ENCODE assay signal across 34 cellular contexts in genomic region chr3:155285936-155286335, GRCh38. TPM values are rescaled to one million over a fixed set of nuclear protein-coding genes. Genes with fewer than 3 reads are reported as not detected.
"Had no signal": no experiment of that assay in that cellular context is flagged by ENCODE, and none has a peak within 500 bp of the region (broad histone marks: within the 10 kb centered on the region; RNA-seq: fewer than 3 reads in every experiment).

No MANE protein-coding gene starts in this region.

- H3K9me3 Mint-ChIP-seq: natural killer cell; neural progenitor cell; stimulated activated memory B cell treated with anti-CD40 and anti-IgM and Interleukin-4, amounts not matched to agents 10 μg/mL and 1 μg/mL and 100 μg/mL, for 72 hours; stimulated activated naive CD8-positive, alpha-beta T cell treated with anti-CD3 and anti-CD28 coated beads, Interleukin-15, amount 100 ng/mL, for 72 hours had no signal

- H3K4me3 Mint-ChIP-seq: natural killer cell; nephron; neural progenitor cell; stimulated activated memory B cell treated with anti-CD40 and anti-IgM and Interleukin-4, amounts not matched to agents 10 μg/mL and 1 μg/mL and 100 μg/mL, for 72 hours; stimulated activated naive CD8-positive, alpha-beta T cell treated with anti-CD3 and anti-CD28 coated beads, Interleukin-15, amount 100 ng/mL, for 72 hours; type B pancreatic cell had no signal

- H3K27me3 ChIP-seq: neural progenitor cell, ovary, spleen, suprapubic skin, testis, tibial artery, transverse colon, upper lobe of right lung, uterus had no signal

- ATAC-seq: natural killer cell; right cardiac atrium; sciatic nerve; stimulated activated memory B cell treated with anti-CD40 and anti-IgM and Interleukin-4, amounts not matched to agents 10 μg/mL and 1 μg/mL and 100 μg/mL, for 72 hours; stimulated activated naive CD8-positive, alpha-beta T cell treated with anti-CD3 and anti-CD28 coated beads, Interleukin-15, amount 100 ng/mL, for 72 hours; stimulated activated naive CD8-positive, alpha-beta T cell treated with anti-CD3 and anti-CD28 coated beads, Interleukin-15, Interleukin-2, amounts not matched to agents 100 U/mL and 50 U/mL, for 24 hours; upper lobe of right lung had no signal

- H3K4me1 ChIP-seq: neural progenitor cell, spleen, suprapubic skin, testis, tibial artery, transverse colon, upper lobe of right lung, uterus had no signal

- H3K4me3 ChIP-seq: neural progenitor cell, ovary, psoas muscle, skin epidermis, smooth muscle cell, spleen, suprapubic skin, testis, tibial artery, transverse colon, upper lobe of right lung, uterus had no signal

- H3K27ac ChIP-seq: neural progenitor cell, ovary, parathyroid adenoma, skin epidermis, spleen, suprapubic skin, testis, tibial artery, transverse colon, upper lobe of right lung, uterus had no signal

- H3K36me3 ChIP-seq: neural progenitor cell, ovary, spleen, suprapubic skin, tibial artery, transverse colon, upper lobe of right lung, uterus had no signal

- H3K36me3 Mint-ChIP-seq: natural killer cell; neural progenitor cell; stimulated activated memory B cell treated with anti-CD40 and anti-IgM and Interleukin-4, amounts not matched to agents 10 μg/mL and 1 μg/mL and 100 μg/mL, for 72 hours; type B pancreatic cell had no signal

- H3K27ac Mint-ChIP-seq: natural killer cell; neural progenitor cell; progenitor cell of endocrine pancreas; stimulated activated memory B cell treated with anti-CD40 and anti-IgM and Interleukin-4, amounts not matched to agents 10 μg/mL and 1 μg/mL and 100 μg/mL, for 72 hours; stimulated activated naive CD8-positive, alpha-beta T cell treated with anti-CD3 and anti-CD28 coated beads, Interleukin-15, amount 100 ng/mL, for 72 hours; type B pancreatic cell had no signal

- H3K79me2 ChIP-seq: parathyroid adenoma had no signal

- DNase-seq: natural killer cell; occipital lobe; ovary; posterior cingulate gyrus; psoas muscle; right cardiac atrium; spleen; stimulated activated CD4-positive, alpha-beta T cell treated with anti-CD3 and anti-CD28 coated beads, Interleukin-12 subunit alpha, Interleukin-12 subunit beta, amount 100 ng/mL, for 4 hours; stimulated activated CD4-positive, alpha-beta T cell treated with anti-CD3 and anti-CD28 coated beads, Interleukin-1b, Interleukin-23, amount 100 ng/mL, for 48 hours; stimulated activated CD4-positive, alpha-beta T cell treated with anti-CD3 and anti-CD28 coated beads, Interleukin-4, amount 100 ng/mL, for 1 hour; stimulated activated CD4-positive, alpha-beta T cell treated with anti-CD3 and anti-CD28 coated beads, Interleukin-4, amount 100 ng/mL, for 4 hours; stimulated activated CD8-positive, alpha-beta memory T cell treated with anti-CD3 and anti-CD28 coated beads, Interleukin-4, amount 100 ng/mL, for 48 hours; stimulated activated naive CD4-positive, alpha-beta T cell; stimulated activated naive CD8-positive, alpha-beta T cell treated with anti-CD3 and anti-CD28 coated beads, Interleukin-15, amount 100 ng/mL, for 72 hours; stimulated activated naive CD8-positive, alpha-beta T cell treated with anti-CD3 and anti-CD28 coated beads, Interleukin-15, Interleukin-2, amounts not matched to agents 100 U/mL and 50 U/mL, for 24 hours; substantia nigra; testis; tibial artery; transverse colon; upper lobe of right lung; uterus had no signal

- H3K9ac ChIP-seq: neural progenitor cell, parathyroid adenoma had no signal

- H3K4me1 Mint-ChIP-seq: natural killer cell; nephron; neural progenitor cell; stimulated activated memory B cell treated with anti-CD40 and anti-IgM and Interleukin-4, amounts not matched to agents 10 μg/mL and 1 μg/mL and 100 μg/mL, for 72 hours; stimulated activated naive CD8-positive, alpha-beta T cell treated with anti-CD3 and anti-CD28 coated beads, Interleukin-15, amount 100 ng/mL, for 72 hours had no signal

- H3K27me3 Mint-ChIP-seq: progenitor cell of endocrine pancreas; stimulated activated memory B cell treated with anti-CD40 and anti-IgM and Interleukin-4, amounts not matched to agents 10 μg/mL and 1 μg/mL and 100 μg/mL, for 72 hours; stimulated activated naive CD8-positive, alpha-beta T cell treated with anti-CD3 and anti-CD28 coated beads, Interleukin-15, amount 100 ng/mL, for 72 hours; type B pancreatic cell had no signal

- H3K4me2 ChIP-seq: neural progenitor cell had no signal

- H2AFZ ChIP-seq: neural progenitor cell had no signal

- H3K9me3 ChIP-seq: ovary, psoas muscle, spleen, suprapubic skin, testis, tibial artery, transverse colon, upper lobe of right lung, uterus had no signal

RNA-seq across cellular contexts. Expression of gene STRIT1, which starts 7.5 kb away (rescaled TPM):
- total RNA-seq: natural killer cell, occipital lobe, osteoblast, ovary, progenitor cell of endocrine pancreas, renal cortical epithelial cell, sciatic nerve, smooth muscle cell, spleen, suprapubic skin, testis, upper lobe of right lung, uterus had no signal
- polyA plus RNA-seq: ovary, smooth muscle cell, urinary bladder had no signal
